9 cellular contexts compared by ENCODE assay signal in genomic region chr5:78504726-78505431, GRCh38.
DNase-seq lines count a peak whose midpoint lies in the region; ATAC-seq and TF ChIP-seq lines count a peak whose summit lies in the region.
"Had no signal": no experiment of that assay in that cellular context is flagged by ENCODE, and none has a peak within 500 bp of the region (broad histone marks: within the 10 kb centered on the region; RNA-seq: fewer than 3 reads in every experiment).

No MANE protein-coding gene starts in this region.

- H3K27ac ChIP-seq in muscle layer of colon (ENCODE audit: low read depth, low read length), result peak overlapping the region; percentile 86
- H3K27ac ChIP-seq: HL-60 had no signal

- H3K4me1 ChIP-seq in muscle layer of colon (ENCODE audit: insufficient read depth, low read length), result peaks cover 77% of the 10 kb centered on the region

- H3K9me3 ChIP-seq in muscle layer of colon (ENCODE audit: low read length), result no peaks in the 10 kb centered on the region

- no peak overlapping the region for H3K9ac ChIP-seq in muscle layer of colon (ENCODE audit: low read length)

- no peak for TF ChIP-seq CTCF in epithelial cell of proximal tubule (conservative IDR thresholded peaks at IDR 0.05; ENCODE audit: low read depth, low read length)

- H3K27me3 ChIP-seq in muscle layer of colon (ENCODE audit: control insufficient read depth in 1 of 2, insufficient read depth in 2 of 2, low read length in 2 of 2), result no peaks in the 10 kb centered on the region

- no peak for ATAC-seq in HG02938 (IDR thresholded peaks at IDR 0.05; ENCODE audit: unreplicated experiment)
- ATAC-seq in HG03095 (IDR thresholded peaks at IDR 0.05; ENCODE audit: unreplicated experiment), result no peak
- no peak for ATAC-seq in HG03135 (IDR thresholded peaks at IDR 0.05; ENCODE audit: unreplicated experiment)
- no peak for ATAC-seq in GM21515 (IDR thresholded peaks at IDR 0.05; ENCODE audit: unreplicated experiment)

- DNase-seq in EH (ENCODE audit: low read depth) (peak; percentile 100), NCI-H526 treated with DMSO at 0.1 percent for 48 hours (lab: John Stamatoyannopoulos, UW) (peak; percentile 7), epithelial cell of proximal tubule (ENCODE audit: low read depth) (peak; percentile 80)

- H3K4me3 ChIP-seq in epithelial cell of proximal tubule (ENCODE audit: low read depth, low read length) (no peak overlapping the region), muscle layer of colon (ENCODE audit: low read depth in 1 of 2, low read length in 2 of 2) (peak overlapping the region in 1 of 2 donors; percentile 12)

- no peaks in the 10 kb centered on the region for H3K36me3 ChIP-seq in muscle layer of colon (ENCODE audit: insufficient read depth, low read length)

Comparison
In these comparisons a context has a peak if more than half of its experiments do, and no peak if none do; other contexts are left out.
1. DNase-seq: peak in every context shown above with its lines; median percentile 100 in EH; 80 in epithelial cell of proximal tubule; 7 in NCI-H526 treated with DMSO at 0.1 percent for 48 hours.